In genomic region chrX:7191681-7192110, GRCh38 we compare ENCODE assay signal across 13 cellular contexts. TPM values are rescaled to one million over a fixed set of nuclear protein-coding genes. Genes with fewer than 3 reads are reported as not detected.
DNase-seq lines count a peak whose midpoint lies in the region; ATAC-seq and TF ChIP-seq lines count a peak whose summit lies in the region.
"Had no signal": no experiment of that assay in that cellular context is flagged by ENCODE, and none has a peak within 500 bp of the region (broad histone marks: within the 10 kb centered on the region; RNA-seq: fewer than 3 reads in every experiment).

No MANE protein-coding gene starts in this region.

- TF ChIP-seq CTCF in AG09319 (IDR thresholded peaks at IDR 0.05; ENCODE audit: low read depth, low read length): peak; percentile 15
- peak; percentile 42 for TF ChIP-seq CTCF in fibroblast of villous mesenchyme (IDR thresholded peaks at IDR 0.05; ENCODE audit: insufficient read depth, low read depth, low read length)

- no peak overlapping the region for H3K4me3 ChIP-seq in fibroblast of villous mesenchyme (ENCODE audit: low read depth, low read length)
- H3K4me3 ChIP-seq: heart left ventricle, psoas muscle had no signal

- DNase-seq in AG09319 (ENCODE audit: extremely low read depth, low read depth): no peak
- DNase-seq in OCI-M1 (lab: John Stamatoyannopoulos, UW): peak; percentile 0
- peak; percentile 3 for DNase-seq in fibroblast of villous mesenchyme (ENCODE audit: low read depth)
- no peak for DNase-seq in T-helper 9 cell
- no peak for DNase-seq in activated CD4-positive, CD25-positive, alpha-beta regulatory T cell (lab: John Stamatoyannopoulos, UW)
- no peak for DNase-seq in DMS153 (lab: John Stamatoyannopoulos, UW)
- no peak for DNase-seq in NCI-H1694 (lab: John Stamatoyannopoulos, UW)
- DNase-seq: heart left ventricle; NCI-H345; psoas muscle; stimulated activated CD4-positive, alpha-beta T cell treated with anti-CD3 and anti-CD28 coated beads, Interleukin-4, amount 100 ng/mL, for 4 hours had no signal

- peak; percentile 47 for ATAC-seq in GM18870 (IDR thresholded peaks at IDR 0.05; ENCODE audit: unreplicated experiment)
- ATAC-seq: activated naive CD4-positive, alpha-beta T cell treated with anti-CD3 and anti-CD28 coated beads, Interleukin-2, amount 50 U/mL, for 72 hours; heart left ventricle; psoas muscle had no signal

RNA-seq across cellular contexts. Expression of gene PUDP, which starts 43.7 kb away (rescaled TPM):
- 11.0 and 15.1 TPM in 2 replicates for total RNA-seq in fibroblast of villous mesenchyme

RNA-seq across cellular contexts. Expression of gene STS, which starts 44.2 kb away (rescaled TPM):
- 4.5 and 6.9 TPM in 2 replicates for total RNA-seq in fibroblast of villous mesenchyme

Comparison
In these comparisons a context has a peak if more than half of its experiments do, and no peak if none do; other contexts are left out.
1. DNase-seq: peak in OCI-M1 (single experiment) and fibroblast of villous mesenchyme (single experiment); none in AG09319 (single experiment), T-helper 9 cell (single experiment), activated CD4-positive, CD25-positive, alpha-beta regulatory T cell (0 of 4), DMS153 (single experiment) and NCI-H1694 (single experiment).